Comparison of ENCODE assay signal across 9 cellular contexts in genomic region chr1:6859415-6860343, GRCh38.
DNase-seq lines count a peak whose midpoint lies in the region; ATAC-seq and TF ChIP-seq lines count a peak whose summit lies in the region.
"Had no signal": no experiment of that assay in that cellular context is flagged by ENCODE, and none has a peak within 500 bp of the region (broad histone marks: within the 10 kb centered on the region; RNA-seq: fewer than 3 reads in every experiment).

No MANE protein-coding gene starts in this region.

- CTCF ChIA-PET in Calu3 (lab: Charles Lee), result no interaction called here

- H3K27me3 Mint-ChIP-seq in Calu3 (ENCODE audit: unreplicated experiment) (no peaks in the 10 kb centered on the region), nephron progenitor cell (ENCODE audit: low read depth, poor library complexity) (no peaks in the 10 kb centered on the region)

- peak; percentile 32 for DNase-seq in Calu3
- DNase-seq in NT2/D1 (ENCODE audit: low read depth, low spot score), result peak; percentile 8
- peak; percentile 92 for DNase-seq in epithelial cell of esophagus (ENCODE audit: low read depth)
- DNase-seq in nephron progenitor cell, result no peak
- no peak for DNase-seq in NCI-H1436 (lab: John Stamatoyannopoulos, UW)

- H3K9me3 ChIP-seq in NT2/D1 (ENCODE audit: insufficient read depth, low read length), result no peaks in the 10 kb centered on the region
- H3K9me3 ChIP-seq: neutrophil had no signal

- H3K4me3 Mint-ChIP-seq in Calu3 (ENCODE audit: low read depth, unreplicated experiment) (peak overlapping the region; percentile 0), nephron progenitor cell (no peak overlapping the region)

- TF ChIP-seq CTCF in Calu3 (IDR thresholded peaks at IDR 0.05; ENCODE audit: unreplicated experiment) (no peak), epithelial cell of esophagus (IDR thresholded peaks at IDR 0.05; ENCODE audit: insufficient read depth, low read depth, low read length, missing control alignments) (no peak), nephron progenitor cell (IDR thresholded peaks at IDR 0.05) (no peak)

- peaks cover 5% of the 10 kb centered on the region for H3K36me3 ChIP-seq in NT2/D1 (ENCODE audit: insufficient read depth, insufficient read length, low read length)
- H3K36me3 ChIP-seq: neutrophil had no signal

- H3K4me1 Mint-ChIP-seq in Calu3 (ENCODE audit: low read depth, unreplicated experiment) (peaks cover 54% of the 10 kb centered on the region), nephron progenitor cell (peaks cover 27% of the 10 kb centered on the region)

- ATAC-seq in activated CD4-positive, CD25-positive, alpha-beta regulatory T cell treated with anti-CD3 and anti-CD28 coated beads, Interleukin-2, amount 50 U/mL, for 24 hours, result no peak
- ATAC-seq in HG02798 (IDR thresholded peaks at IDR 0.05; ENCODE audit: poor library complexity, unreplicated experiment) (no peak), GM21786 (IDR thresholded peaks at IDR 0.05; ENCODE audit: unreplicated experiment) (no peak)

- H3K9ac ChIP-seq in NT2/D1 (ENCODE audit: insufficient read length, low read depth), result no peak overlapping the region

- intact Hi-C loops in Calu3 (cut with micrococcal nuclease; ENCODE audit: unreplicated experiment), result loop anchor here (5.0 kb wide), 1 partner anchor 37 kb away; no protein-coding TSS in a partner anchor

- BruUV-seq in Calu3 (replicated peaks; lab: Mats Ljungman, UMichigan), result no TSS peak

- H3K4me1 ChIP-seq in NT2/D1 (ENCODE audit: insufficient read depth, insufficient read length), result peaks cover 3% of the 10 kb centered on the region

- H3K27ac Mint-ChIP-seq in Calu3 (ENCODE audit: unreplicated experiment), result peak overlapping the region; percentile 28
- peak overlapping the region; percentile 40 for H3K27ac Mint-ChIP-seq in nephron progenitor cell

- H3K36me3 Mint-ChIP-seq in Calu3 (ENCODE audit: insufficient read depth, unreplicated experiment), result peaks cover 3% of the 10 kb centered on the region
- H3K36me3 Mint-ChIP-seq in nephron progenitor cell (ENCODE audit: low read depth), result peaks cover 48% of the 10 kb centered on the region

- H3K9me3 Mint-ChIP-seq in Calu3 (ENCODE audit: low read depth, unreplicated experiment) (no peaks in the 10 kb centered on the region), nephron progenitor cell (peaks cover 5% of the 10 kb centered on the region)

- no peaks in the 10 kb centered on the region for H3K27me3 ChIP-seq in NT2/D1 (ENCODE audit: insufficient read depth, insufficient read length)
- H3K27me3 ChIP-seq: neutrophil had no signal

- no peak overlapping the region for H3K4me3 ChIP-seq in NT2/D1 (ENCODE audit: insufficient read length, low read depth)
- H3K4me3 ChIP-seq in epithelial cell of esophagus (ENCODE audit: low read length), result no peak overlapping the region

Comparison
In these comparisons a context has a peak if more than half of its experiments do, and no peak if none do; other contexts are left out.
1. DNase-seq: peak in Calu3 (single experiment), NT2/D1 (single experiment) and epithelial cell of esophagus (single experiment); none in nephron progenitor cell (single experiment) and NCI-H1436 (single experiment).